7 cellular contexts compared by ENCODE assay signal in genomic region chr9:127931092-127931881, GRCh38. TPM values are rescaled to one million over a fixed set of nuclear protein-coding genes. Genes with fewer than 3 reads are reported as not detected.
DNase-seq lines count a peak whose midpoint lies in the region; ATAC-seq and TF ChIP-seq lines count a peak whose summit lies in the region.
"Had no signal": no experiment of that assay in that cellular context is flagged by ENCODE, and none has a peak within 500 bp of the region (broad histone marks: within the 10 kb centered on the region; RNA-seq: fewer than 3 reads in every experiment).

No MANE protein-coding gene starts in this region.

- peak overlapping the region; percentile 48 for H3K4me3 Mint-ChIP-seq in activated CD4-positive, alpha-beta memory T cell treated with anti-CD3 and anti-CD28 coated beads for 36 hours

- peaks cover 40% of the 10 kb centered on the region for H3K4me1 Mint-ChIP-seq in activated CD4-positive, alpha-beta memory T cell treated with anti-CD3 and anti-CD28 coated beads for 36 hours (ENCODE audit: low read depth)

- peak overlapping the region; percentile 38 to 56 for H3K4me3 ChIP-seq in left lung

- H3K27ac ChIP-seq in left lung, result peak overlapping the region; percentile 71 to 77
- H3K27ac ChIP-seq: foreskin keratinocyte had no signal

- H3K9me3 Mint-ChIP-seq in activated CD4-positive, alpha-beta memory T cell treated with anti-CD3 and anti-CD28 coated beads for 36 hours, result no peaks in the 10 kb centered on the region

- no peak for TF ChIP-seq CTCF in left lung (IDR thresholded peaks at IDR 0.05)

- H3K4me1 ChIP-seq in left lung, result peaks cover 26 to 59% of the 10 kb centered on the region in 2 donors

- CTCF ChIA-PET in activated CD4-positive, alpha-beta memory T cell treated with anti-CD3 and anti-CD28 coated beads for 36 hours (lab: Charles Lee), result interaction anchor here (1.1 to 2.7 kb wide), 2 partner anchors 9 to 102 kb away, joined by 4 to 14 read pairs; no protein-coding TSS in a partner anchor

- intact Hi-C loops in activated CD4-positive, alpha-beta memory T cell treated with anti-CD3 and anti-CD28 coated beads for 36 hours (cut with micrococcal nuclease), result no loop called here
- intact Hi-C loops in left lung (cut with DNase I), result no loop called here

- no peak overlapping the region for H3K27ac Mint-ChIP-seq in activated CD4-positive, alpha-beta memory T cell treated with anti-CD3 and anti-CD28 coated beads for 36 hours

- ATAC-seq in GM18499 (IDR thresholded peaks at IDR 0.05; ENCODE audit: insufficient read depth, unreplicated experiment) (peak; percentile 24), HG03439 (IDR thresholded peaks at IDR 0.05; ENCODE audit: unreplicated experiment) (peak; percentile 21), left lung (peak; percentile 70), HG03045 (IDR thresholded peaks at IDR 0.05; ENCODE audit: unreplicated experiment) (no peak)

- H3K27me3 ChIP-seq in left lung, result peaks cover 0 to 53% of the 10 kb centered on the region in 2 donors
- H3K27me3 ChIP-seq: foreskin keratinocyte had no signal

- H3K9me3 ChIP-seq in left lung, result no peaks in the 10 kb centered on the region

- POLR2A ChIA-PET in activated CD4-positive, alpha-beta memory T cell treated with anti-CD3 and anti-CD28 coated beads for 36 hours (lab: Charles Lee), result interaction anchor here (1.0 kb wide), 1 partner anchor 50 kb away, joined by 5 read pairs; no protein-coding TSS in a partner anchor

- peak; percentile 50 for DNase-seq in activated CD4-positive, alpha-beta memory T cell treated with anti-CD3 and anti-CD28 coated beads for 36 hours
- DNase-seq in left lung, result peak in 1 of 2 donors; percentile 86
- DNase-seq in stimulated activated CD8-positive, alpha-beta memory T cell treated with anti-CD3 and anti-CD28 coated beads, Interleukin-4, amount 100 ng/mL, for 48 hours, result no peak

- H3K27me3 Mint-ChIP-seq in activated CD4-positive, alpha-beta memory T cell treated with anti-CD3 and anti-CD28 coated beads for 36 hours, result peaks cover 1% of the 10 kb centered on the region

- peaks cover 0 to 15% of the 10 kb centered on the region in 2 donors for H3K36me3 ChIP-seq in left lung

- peaks cover 17% of the 10 kb centered on the region for H3K36me3 Mint-ChIP-seq in activated CD4-positive, alpha-beta memory T cell treated with anti-CD3 and anti-CD28 coated beads for 36 hours

RNA-seq across cellular contexts. Expression of gene PIP5KL1, which starts 0.7 kb away (rescaled TPM):
- total RNA-seq in activated CD4-positive, alpha-beta memory T cell treated with anti-CD3 and anti-CD28 coated beads for 36 hours, result 1 to 10 TPM in 1 of 2 experiments, under 1 TPM in 1; 0.94 to 2.9 TPM
- 1 to 10 TPM; 3.8 to 6.7 TPM for total RNA-seq in left lung

RNA-seq across cellular contexts. Expression of gene DPM2, which starts 6.4 kb away (rescaled TPM):
- 10 to 100 TPM; 41.5 to 42.0 TPM for total RNA-seq in activated CD4-positive, alpha-beta memory T cell treated with anti-CD3 and anti-CD28 coated beads for 36 hours
- total RNA-seq in left lung, result 10 to 100 TPM; 38.6 to 47.6 TPM

RNA-seq across cellular contexts. Expression of gene ST6GALNAC4, which starts 14.4 kb away (rescaled TPM):
- 10 to 100 TPM; 21.2 to 23.5 TPM for total RNA-seq in activated CD4-positive, alpha-beta memory T cell treated with anti-CD3 and anti-CD28 coated beads for 36 hours
- 10 to 100 TPM; 62.5 to 89.9 TPM for total RNA-seq in left lung

RNA-seq across cellular contexts. Expression of gene ST6GALNAC6, which starts 31.9 kb away (rescaled TPM):
- total RNA-seq in activated CD4-positive, alpha-beta memory T cell treated with anti-CD3 and anti-CD28 coated beads for 36 hours, result 10 to 100 TPM; 50.1 to 53.8 TPM
- 10 to 100 TPM; 43.5 to 57.0 TPM for total RNA-seq in left lung

RNA-seq across cellular contexts. Expression of gene EEIG1, which starts 49.5 kb away (rescaled TPM):
- total RNA-seq in activated CD4-positive, alpha-beta memory T cell treated with anti-CD3 and anti-CD28 coated beads for 36 hours, result 10 to 100 TPM; 50.7 to 58.0 TPM
- 10 to 100 TPM; 60.7 to 67.3 TPM for total RNA-seq in left lung
